In genomic region chr4:2940267-2941137, GRCh38 we compare ENCODE assay signal across 14 cellular contexts. TPM values are rescaled to one million over a fixed set of nuclear protein-coding genes. Genes with fewer than 3 reads are reported as not detected.
DNase-seq lines count a peak whose midpoint lies in the region; ATAC-seq and TF ChIP-seq lines count a peak whose summit lies in the region.
"Had no signal": no experiment of that assay in that cellular context is flagged by ENCODE, and none has a peak within 500 bp of the region (broad histone marks: within the 10 kb centered on the region; RNA-seq: fewer than 3 reads in every experiment).

No MANE protein-coding gene starts in this region.

- H3K27ac ChIP-seq in RWPE2 (ENCODE audit: poor library complexity, severe bottlenecking) (no peak overlapping the region), SJCRH30 (no peak overlapping the region)
- H3K27ac ChIP-seq: heart left ventricle had no signal

- H3K4me3 ChIP-seq in RWPE2 (ENCODE audit: severe bottlenecking) (no peak overlapping the region), SJCRH30 (no peak overlapping the region)
- H3K4me3 ChIP-seq: heart left ventricle had no signal

- H3K4me3 Mint-ChIP-seq in activated T-cell treated with anti-CD3 and anti-CD28 coated beads, Interleukin-2, amount 50 U/mL, for 24 hours: no peak overlapping the region
- H3K4me3 Mint-ChIP-seq in activated T-cell treated with anti-CD3 and anti-CD28 coated beads, Interleukin-2, amount 50 U/mL, for 4 hours: no peak overlapping the region

- ATAC-seq in activated T-cell treated with anti-CD3 and anti-CD28 coated beads, Interleukin-2, amount 50 U/mL, for 4 hours: no peak
- ATAC-seq in RWPE2 (ENCODE audit: low read depth) (no peak), GM21390 (IDR thresholded peaks at IDR 0.05; ENCODE audit: unreplicated experiment) (no peak)
- ATAC-seq: left cardiac atrium, Panc1 had no signal

- DNase-seq in activated T-cell treated with anti-CD3 and anti-CD28 coated beads, Interleukin-2, amount 50 U/mL, for 24 hours: peak; percentile 32
- DNase-seq in activated T-cell treated with anti-CD3 and anti-CD28 coated beads, Interleukin-2, amount 50 U/mL, for 4 hours: no peak
- peak; percentile 52 for DNase-seq in RWPE2 (ENCODE audit: low spot score)
- DNase-seq in iPS-NIHi11 (ENCODE audit: low spot score): peak; percentile 17
- DNase-seq in stimulated activated CD8-positive, alpha-beta memory T cell treated with anti-CD3 and anti-CD28 coated beads, Interleukin-4, amount 100 ng/mL, for 48 hours: peak; percentile 28
- DNase-seq in SJCRH30: no peak
- no peak for DNase-seq in glomerular visceral epithelial cell (ENCODE audit: extremely low spot score)
- DNase-seq: COR-L47, left cardiac atrium, NCI-H1436 treated with DMSO at 0.1 percent for 48 hours, NCI-H524 had no signal

- no peaks in the 10 kb centered on the region for H3K9me3 Mint-ChIP-seq in activated T-cell treated with anti-CD3 and anti-CD28 coated beads, Interleukin-2, amount 50 U/mL, for 24 hours
- no peaks in the 10 kb centered on the region for H3K9me3 Mint-ChIP-seq in activated T-cell treated with anti-CD3 and anti-CD28 coated beads, Interleukin-2, amount 50 U/mL, for 4 hours

- peaks cover 79% of the 10 kb centered on the region for H3K4me1 Mint-ChIP-seq in activated T-cell treated with anti-CD3 and anti-CD28 coated beads, Interleukin-2, amount 50 U/mL, for 24 hours (ENCODE audit: low read depth)
- peaks cover 42% of the 10 kb centered on the region for H3K4me1 Mint-ChIP-seq in activated T-cell treated with anti-CD3 and anti-CD28 coated beads, Interleukin-2, amount 50 U/mL, for 4 hours (ENCODE audit: low read depth)

- H3K9me3 ChIP-seq in RWPE2 (ENCODE audit: severe bottlenecking) (no peaks in the 10 kb centered on the region), SJCRH30 (replicated peaks) (no peaks in the 10 kb centered on the region)
- H3K9me3 ChIP-seq: heart left ventricle had no signal

- H3K27me3 ChIP-seq in RWPE2 (ENCODE audit: insufficient read depth, poor library complexity, severe bottlenecking) (no peaks in the 10 kb centered on the region), SJCRH30 (no peaks in the 10 kb centered on the region)
- H3K27me3 ChIP-seq: heart left ventricle had no signal

- TF ChIP-seq CTCF in RWPE2 (IDR thresholded peaks at IDR 0.05; ENCODE audit: poor library complexity, severe bottlenecking): no peak

- H3K27me3 Mint-ChIP-seq in activated T-cell treated with anti-CD3 and anti-CD28 coated beads, Interleukin-2, amount 50 U/mL, for 24 hours: no peaks in the 10 kb centered on the region
- no peaks in the 10 kb centered on the region for H3K27me3 Mint-ChIP-seq in activated T-cell treated with anti-CD3 and anti-CD28 coated beads, Interleukin-2, amount 50 U/mL, for 4 hours (ENCODE audit: low read depth)

- H3K36me3 Mint-ChIP-seq in activated T-cell treated with anti-CD3 and anti-CD28 coated beads, Interleukin-2, amount 50 U/mL, for 24 hours (ENCODE audit: low read depth): peaks cover 100% of the 10 kb centered on the region
- peaks cover 59% of the 10 kb centered on the region for H3K36me3 Mint-ChIP-seq in activated T-cell treated with anti-CD3 and anti-CD28 coated beads, Interleukin-2, amount 50 U/mL, for 4 hours (ENCODE audit: insufficient read depth)

- H3K4me1 ChIP-seq in RWPE2 (ENCODE audit: insufficient read depth, poor library complexity, severe bottlenecking) (peaks cover 20% of the 10 kb centered on the region), SJCRH30 (peaks cover 10% of the 10 kb centered on the region; the same call in 1 of the 2 replicates)

- peak overlapping the region; percentile 90 for H3K27ac Mint-ChIP-seq in activated T-cell treated with anti-CD3 and anti-CD28 coated beads, Interleukin-2, amount 50 U/mL, for 24 hours

- H3K36me3 ChIP-seq in RWPE2 (ENCODE audit: low read depth) (peaks cover 80% of the 10 kb centered on the region), SJCRH30 (peaks cover 66% of the 10 kb centered on the region)

RNA-seq across cellular contexts. Expression of gene NOP14, which starts 22.7 kb away (rescaled TPM):
- 100 to 1,000 TPM; 165 to 187 (median 179) TPM for total RNA-seq in activated T-cell treated with anti-CD3 and anti-CD28 coated beads, Interleukin-2, amount 50 U/mL, for 4 hours
- total RNA-seq in SJCRH30 (2014; rRNA removed; shearing (Covaris generic)): 36.6 and 39.5 TPM in 2 replicates

RNA-seq across cellular contexts. Expression of gene GRK4, which starts 22.9 kb away (rescaled TPM):
- total RNA-seq in activated T-cell treated with anti-CD3 and anti-CD28 coated beads, Interleukin-2, amount 50 U/mL, for 4 hours: 1 to 10 TPM; 2.7 to 3.0 (median 2.9) TPM
- 3.8 and 5.9 TPM in 2 replicates for total RNA-seq in SJCRH30 (2014; rRNA removed; shearing (Covaris generic))

Comparison
In these comparisons a context has a peak if more than half of its experiments do, and no peak if none do; other contexts are left out.
1. DNase-seq: peak in activated T-cell treated with anti-CD3 and anti-CD28 coated beads, Interleukin-2, amount 50 U/mL, for 24 hours (single experiment), RWPE2 (single experiment), iPS-NIHi11 (single experiment) and stimulated activated CD8-positive, alpha-beta memory T cell treated with anti-CD3 and anti-CD28 coated beads, Interleukin-4, amount 100 ng/mL, for 48 hours (single experiment); none in activated T-cell treated with anti-CD3 and anti-CD28 coated beads, Interleukin-2, amount 50 U/mL, for 4 hours (single experiment), SJCRH30 (0 of 2) and glomerular visceral epithelial cell (single experiment).